ENCODE assay signal across 26 cellular contexts in genomic region chr5:41420509-41421067, GRCh38.
DNase-seq lines count a peak whose midpoint lies in the region; ATAC-seq, FAIRE-seq and TF ChIP-seq lines count a peak whose summit lies in the region.
"Had no signal": no experiment of that assay in that cellular context is flagged by ENCODE, and none has a peak within 500 bp of the region (broad histone marks: within the 10 kb centered on the region; RNA-seq: fewer than 3 reads in every experiment).

No MANE protein-coding gene starts in this region.

- H2BK15ac ChIP-seq in H1 (ENCODE audit: low read length) = no peak overlapping the region

- WGBS in H1 (ENCODE audit: extremely low coverage in 1 of 2, insufficient coverage in 1 of 2, insufficient read length in 1 of 2, insufficient replicate concordance in 2 of 2, low coverage in 1 of 2, low lambda C conversion rate in 2 of 2, missing lambda C conversion rate in 1 of 2), 2 experiments = 93% methylated on average over 3 of the region's 3 CpGs; no CpG with 5 or more reads in 1 of the 2 experiments

- no peak overlapping the region for H3K4me2 ChIP-seq in H1 (ENCODE audit: insufficient read depth in 1 of 2, low read depth in 2 of 2, low read length in 2 of 2)
- peak overlapping the region; percentile 66 for H3K4me2 ChIP-seq in neural cell (ENCODE audit: low read length)

- H3K9ac ChIP-seq in H1 (replicated peaks in 1 of 4; ENCODE audit: extremely low read depth in 1 of 4, low read depth in 3 of 4, low read length in 3 of 4) = no peak overlapping the region
- no peak overlapping the region for H3K9ac ChIP-seq in neural cell (ENCODE audit: low read length)

- no peak overlapping the region for H4K91ac ChIP-seq in H1 (replicated peaks; ENCODE audit: insufficient read length, low read length)

- POLR2A ChIA-PET in H1 (lab: Charles Lee; ENCODE audit: partially characterized antibody) = no interaction called here

- ATAC-seq in Right ventricle myocardium superior (ENCODE audit: poor library complexity) (peak; percentile 48), HG02885 (IDR thresholded peaks at IDR 0.05; ENCODE audit: poor library complexity, unreplicated experiment) (no peak), left lung (no peak)
- ATAC-seq: HCT116, Panc1 had no signal

- H2BK5ac ChIP-seq in H1 (ENCODE audit: low read depth, low read length) = no peak overlapping the region

- H3K27me3 ChIP-seq in H1 (replicated peaks in 1 of 4; ENCODE audit: control insufficient read depth in 3 of 4, extremely low read depth in 1 of 4, insufficient read depth in 3 of 4, low read length in 3 of 4) (no peaks in the 10 kb centered on the region), neural cell (ENCODE audit: insufficient read depth, low read depth, low read length) (no peaks in the 10 kb centered on the region), left lung (no peaks in the 10 kb centered on the region)
- H3K27me3 ChIP-seq: MG63 had no signal

- no peak overlapping the region for H2BK12ac ChIP-seq in H1 (ENCODE audit: low read depth, low read length)

- no peak overlapping the region for H4K5ac ChIP-seq in H1 (ENCODE audit: insufficient read length, low read depth, low read length)

- no peak overlapping the region for H2AK5ac ChIP-seq in H1 (ENCODE audit: low read depth, low read length)

- H3F3A ChIP-seq in neural cell (ENCODE audit: insufficient read depth, low read length, poor library complexity, severe bottlenecking) = peaks cover 7% of the 10 kb centered on the region

- H3K79me2 ChIP-seq in H1 (ENCODE audit: control insufficient read depth in 1 of 2, insufficient read depth in 2 of 2, low read length in 2 of 2) = no peaks in the 10 kb centered on the region
- no peaks in the 10 kb centered on the region for H3K79me2 ChIP-seq in neural cell (replicated peaks; ENCODE audit: insufficient read depth, low read length)

- no peak overlapping the region for H4K8ac ChIP-seq in H1 (ENCODE audit: extremely low read depth, insufficient read depth, low read length)

- H3K4ac ChIP-seq in H1 (replicated peaks; ENCODE audit: insufficient read length, low read depth, low read length) = no peak overlapping the region

- DNase-seq in Right ventricle myocardium superior = no peak
- DNase-seq in cardiac septum (ENCODE audit: low spot score) = no peak
- DNase-seq in HTR-8/SVneo (ENCODE audit: insufficient read length, low spot score) = no peak
- no peak for DNase-seq in H1 (ENCODE audit: low read depth in 1 of 2, low spot score in 2 of 2)
- no peak for DNase-seq in OCI-M2 (lab: John Stamatoyannopoulos, UW; ENCODE audit: unreplicated experiment)
- DNase-seq in left lung = no peak
- DNase-seq: ACHN, Calu3, DMS79 treated with DMSO at 0.1 percent for 48 hours, GF-D8, GOT3, KG1, MG63, NCI-H1105 treated with DMSO at 0.1 percent for 48 hours, NCI-H146, NCI-H2029, NCI-H526 treated with DMSO at 0.1 percent for 48 hours, SIG-M5 had no signal

- no peaks in the 10 kb centered on the region for H4K20me1 ChIP-seq in H1 (replicated peaks in 1 of 2; ENCODE audit: control insufficient read depth in 1 of 2, insufficient read depth in 2 of 2, low read length in 2 of 2)
- H4K20me1 ChIP-seq in neural cell (ENCODE audit: insufficient read depth) = no peaks in the 10 kb centered on the region

- H3K9me3 ChIP-seq in H1 (ENCODE audit: insufficient read depth in 2 of 2, low read depth in 1 of 2, low read length in 1 of 2) = no peaks in the 10 kb centered on the region
- H3K9me3 ChIP-seq in neural cell (ENCODE audit: low read length) = no peaks in the 10 kb centered on the region
- H3K9me3 ChIP-seq in left lung = no peaks in the 10 kb centered on the region
- H3K9me3 ChIP-seq: MG63 had no signal

- no peaks in the 10 kb centered on the region for H3K23me2 ChIP-seq in H1 (ENCODE audit: low read depth, low read length)

- no peak overlapping the region for H3K18ac ChIP-seq in H1 (ENCODE audit: extremely low read depth, low read length)

- H2BK20ac ChIP-seq in H1 (ENCODE audit: low read length) = no peak overlapping the region

- no peak overlapping the region for H3K27ac ChIP-seq in H1 (ENCODE audit: low read depth, low read length)
- H3K27ac ChIP-seq in neural cell (ENCODE audit: low read length) = peak overlapping the region; percentile 69
- H3K27ac ChIP-seq in left lung = no peak overlapping the region
- H3K27ac ChIP-seq: 22Rv1, RWPE1, SK-N-MC had no signal

- no peaks in the 10 kb centered on the region for H3K79me1 ChIP-seq in H1 (ENCODE audit: low read depth, low read length)

- no peak for TF ChIP-seq EP300 in H1 (IDR thresholded peaks at IDR 0.05; ENCODE audit: borderline replicate concordance in 1 of 2, low read depth in 2 of 2, low read length in 2 of 2)
- TF ChIP-seq EP300 in neural cell (conservative IDR thresholded peaks at IDR 0.05; ENCODE audit: poor library complexity, severe bottlenecking) = peak; percentile 98

- peak; percentile 82 for FAIRE-seq in HTR-8/SVneo (lab: Jason Lieb, UNC)
- no peak for FAIRE-seq in H1 (lab: Jason Lieb, UNC)
- FAIRE-seq: GM12891 had no signal

- no peaks in the 10 kb centered on the region for H3K9me2 ChIP-seq in neural cell (ENCODE audit: insufficient read depth, low read length)

- CTCF ChIA-PET in H1 (lab: Charles Lee; ENCODE audit: partially characterized antibody) = interaction anchor here (1.3 kb wide), 1 partner anchor 9 kb away, joined by 3 read pairs; no protein-coding TSS in a partner anchor

- H3K14ac ChIP-seq in H1 (ENCODE audit: insufficient read length) = no peak overlapping the region

- TF ChIP-seq POLR2A in H1 (IDR thresholded peaks at IDR 0.05; ENCODE audit: control extremely low read depth in 1 of 2, low read depth in 2 of 2, low read length in 2 of 2) = no peak

- no peak overlapping the region for H2BK120ac ChIP-seq in H1 (replicated peaks; ENCODE audit: low read depth, low read length)

- H3K56ac ChIP-seq in H1 (replicated peaks; ENCODE audit: insufficient read length, low read depth, low read length) = no peak overlapping the region

- intact Hi-C loops in Right ventricle myocardium superior (cut with DNase I) (no loop called here), cardiac septum (cut with DNase I) (no loop called here), left lung (cut with DNase I) (no loop called here)

- no peak overlapping the region for H3K23ac ChIP-seq in H1 (ENCODE audit: insufficient read length)

- H2AFZ ChIP-seq in H1 (ENCODE audit: low read length) = peak overlapping the region; percentile 79; the same call in 1 of the 2 replicates
- H2AFZ ChIP-seq in neural cell (ENCODE audit: low read depth, low read length) = peak overlapping the region; percentile 18

- no peak for TF ChIP-seq RAD21 in H1 (IDR thresholded peaks at IDR 0.05 in 1 of 2, conservative IDR thresholded peaks at IDR 0.05 in 1 of 2; ENCODE audit: low read depth in 2 of 2, low read length in 2 of 2)
- no peak for TF ChIP-seq RAD21 in neural cell (conservative IDR thresholded peaks at IDR 0.05)

- no peak overlapping the region for H3K4me3 ChIP-seq in H1 (ENCODE audit: extremely low read depth in 1 of 4, insufficient read depth in 2 of 4, low read depth in 3 of 4, low read length in 4 of 4)
- H3K4me3 ChIP-seq in neural cell (ENCODE audit: low read length) = peak overlapping the region; percentile 39
- no peak overlapping the region for H3K4me3 ChIP-seq in left lung
- H3K4me3 ChIP-seq: MG63, SK-N-MC had no signal

- TF ChIP-seq CTCF in H1 (IDR thresholded peaks at IDR 0.05; ENCODE audit: control extremely low read depth in 1 of 3, insufficient read depth in 1 of 3, low read depth in 1 of 3, low read length in 3 of 3) = no peak
- TF ChIP-seq CTCF in neural cell (IDR thresholded peaks at IDR 0.05; ENCODE audit: poor library complexity, severe bottlenecking) = peak; percentile 18
- TF ChIP-seq CTCF in left lung (IDR thresholded peaks at IDR 0.05) = no peak

- peaks cover 0 to 6% (median 0%) of the 10 kb centered on the region in 4 experiments; a peak in 1 of 7 replicates for H3K4me1 ChIP-seq in H1 (replicated peaks in 1 of 4; ENCODE audit: control insufficient read depth in 3 of 4, insufficient read depth in 4 of 4, low read length in 3 of 4)
- no peaks in the 10 kb centered on the region for H3K4me1 ChIP-seq in left lung

- H3K36me3 ChIP-seq in H1 (ENCODE audit: control insufficient read depth in 2 of 4, insufficient read depth in 4 of 4, low read length in 3 of 4) (no peaks in the 10 kb centered on the region), neural cell (ENCODE audit: insufficient read depth, low read length) (no peaks in the 10 kb centered on the region), left lung (no peaks in the 10 kb centered on the region)
- H3K36me3 ChIP-seq: MG63 had no signal

TF ChIP-seq in H1, 55 proteins besides CTCF, POLR2A, EP300 and RAD21 (continues in another document):
- TF ChIP-seq KDM1A (IDR thresholded peaks at IDR 0.05; ENCODE audit: borderline replicate concordance, low read length) (no peak), EZH2 (IDR thresholded peaks at IDR 0.05; ENCODE audit: low read depth, low read length, severe bottlenecking) (no peak), JUND (IDR thresholded peaks at IDR 0.05; ENCODE audit: low read length) (no peak), TAF1 (IDR thresholded peaks at IDR 0.05; ENCODE audit: low read depth, low read length) (no peak), SUZ12 (IDR thresholded peaks at IDR 0.05; ENCODE audit: low read length) (no peak), SP2 (IDR thresholded peaks at IDR 0.05; ENCODE audit: low read length) (no peak), ZNF274 (IDR thresholded peaks at IDR 0.05; ENCODE audit: borderline replicate concordance, extremely low read depth, low read length) (no peak), SP1 (IDR thresholded peaks at IDR 0.05; ENCODE audit: low read depth, low read length) (no peak), ASH2L (IDR thresholded peaks at IDR 0.05; ENCODE audit: low read length) (no peak), POLR2AphosphoS5 (IDR thresholded peaks at IDR 0.05; ENCODE audit: low read depth, low read length) (no peak), CHD1 (IDR thresholded peaks at IDR 0.05; ENCODE audit: low read depth, low read length) (no peak)

TF ChIP-seq in neural cell, 6 proteins besides CTCF, POLR2A, EP300 and RAD21:
- TF ChIP-seq POLR2AphosphoS5 (IDR thresholded peaks at IDR 0.05) (peak; percentile 79), MXI1 (conservative IDR thresholded peaks at IDR 0.05; ENCODE audit: poor library complexity, severe bottlenecking) (no peak)
